In genomic region chr1:178500091-178500770, GRCh38 we compare ENCODE assay signal across 1 cellular context.
TF ChIP-seq lines count a peak whose summit lies in the region.

No MANE protein-coding gene starts in this region.

TF ChIP-seq in GM23338, 12 proteins besides CTCF, POLR2A, EP300 and RAD21 (continued from another document):
- TF ChIP-seq REST (IDR thresholded peaks at IDR 0.05; ENCODE audit: unreplicated experiment) (no peak), ZNF331 (CRISPR knock-in tag; IDR thresholded peaks at IDR 0.05; ENCODE audit: low read depth) (no peak)
